ENCODE assay signal across 17 cellular contexts in the genomic region with DNA sequence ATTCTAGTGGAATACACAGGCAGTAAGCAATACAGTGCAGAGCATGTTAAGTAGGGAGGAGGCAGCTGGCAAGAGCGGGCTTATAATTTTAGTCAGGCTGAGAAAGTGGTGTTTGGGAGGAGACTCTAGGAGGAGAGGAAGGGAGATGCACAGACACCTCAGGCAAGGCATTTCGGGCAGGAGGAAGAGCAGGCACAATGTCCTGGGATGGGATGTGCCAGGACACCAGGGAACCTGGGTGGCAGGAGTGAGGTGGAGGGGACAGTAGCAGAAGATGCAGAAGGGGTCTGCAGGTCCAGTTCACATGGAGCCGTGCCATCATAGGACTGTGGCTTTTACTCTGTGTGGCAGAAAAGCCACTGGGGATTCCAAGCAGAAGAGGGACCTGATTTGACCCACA.
DNase-seq lines count a peak whose midpoint lies in the region; ATAC-seq and TF ChIP-seq lines count a peak whose summit lies in the region.
"Had no signal": no experiment of that assay in that cellular context is flagged by ENCODE, and none has a peak within 500 bp of the region (broad histone marks: within the 10 kb centered on the region; RNA-seq: fewer than 3 reads in every experiment).

No MANE protein-coding gene starts in this region.

- H3K36me3 Mint-ChIP-seq in type B pancreatic cell, result no peaks in the 10 kb centered on the region
- H3K36me3 Mint-ChIP-seq: CD4-positive, alpha-beta memory T cell had no signal

- H3K4me2 ChIP-seq in BLaER1 treated with 17β-estradiol and CSF1 and Interleukin-3, amounts not matched to agents 10 nM and 100 nM, result peak overlapping the region in 8 of 11 experiments; percentile 13 to 68 (median 52); a peak in 13 of 22 replicates

- H3K9me3 ChIP-seq in BLaER1 treated with 17β-estradiol and CSF1 and Interleukin-3, amounts not matched to agents 10 nM and 100 nM (replicated peaks in 1 of 11), result no peaks in the 10 kb centered on the region
- H3K9me3 ChIP-seq: HAP-1 had no signal

- H3K9me3 Mint-ChIP-seq in type B pancreatic cell, result peaks cover 4% of the 10 kb centered on the region
- H3K9me3 Mint-ChIP-seq: CD4-positive, alpha-beta memory T cell; HFFc6 had no signal

- no peak for ATAC-seq in HG03175 (IDR thresholded peaks at IDR 0.05; ENCODE audit: unreplicated experiment)

- H3K4me1 Mint-ChIP-seq in type B pancreatic cell (ENCODE audit: unreplicated experiment), result no peaks in the 10 kb centered on the region
- H3K4me1 Mint-ChIP-seq: CD4-positive, alpha-beta memory T cell had no signal

- no peak overlapping the region for H3K4me3 Mint-ChIP-seq in type B pancreatic cell
- H3K4me3 Mint-ChIP-seq: B cell; CD4-positive, alpha-beta memory T cell; HFFc6 had no signal

- H3K4me3 ChIP-seq in BLaER1 treated with 17β-estradiol and CSF1 and Interleukin-3, amounts not matched to agents 10 nM and 100 nM, result no peak overlapping the region
- H3K4me3 ChIP-seq in coronary artery, result no peak overlapping the region
- H3K4me3 ChIP-seq: HAP-1 had no signal

- TF ChIP-seq CTCF in coronary artery (IDR thresholded peaks at IDR 0.05) (no peak), type B pancreatic cell (conservative IDR thresholded peaks at IDR 0.05) (no peak)

- no peaks in the 10 kb centered on the region for H3K36me3 ChIP-seq in BLaER1 treated with 17β-estradiol and CSF1 and Interleukin-3, amounts not matched to agents 10 nM and 100 nM
- H3K36me3 ChIP-seq: HAP-1 had no signal

- no peak overlapping the region for H3K27ac ChIP-seq in BLaER1 treated with 17β-estradiol and CSF1 and Interleukin-3, amounts not matched to agents 10 nM and 100 nM
- no peak overlapping the region for H3K27ac ChIP-seq in coronary artery

- H3K27me3 Mint-ChIP-seq in type B pancreatic cell, result peaks cover 40% of the 10 kb centered on the region

- no peaks in the 10 kb centered on the region for H3K27me3 ChIP-seq in BLaER1 treated with 17β-estradiol and CSF1 and Interleukin-3, amounts not matched to agents 10 nM and 100 nM

- no peaks in the 10 kb centered on the region for H4K20me1 ChIP-seq in BLaER1 treated with 17β-estradiol and CSF1 and Interleukin-3, amounts not matched to agents 10 nM and 100 nM

- DNase-seq in coronary artery (ENCODE audit: low spot score) (peak; percentile 12), type B pancreatic cell (ENCODE audit: extremely low spot score, unreplicated experiment) (peak; percentile 31), NOMO-1 treated with DMSO at 0.1 percent for 48 hours (lab: John Stamatoyannopoulos, UW; ENCODE audit: unreplicated experiment) (no peak)
- DNase-seq in stimulated activated CD4-positive, alpha-beta T cell treated with anti-CD3 and anti-CD28 coated beads, Interleukin-2, amount 100 ng/mL, for 24 hours, result no peak
- DNase-seq: C1 segment of cervical spinal cord; Calu3; CD4-positive, alpha-beta memory T cell; COR-L47; DMS53; DMS79 treated with DMSO at 0.1 percent for 48 hours; GF-D8; GOT3; HFFc6 had no signal

- no peak overlapping the region for H3K27ac Mint-ChIP-seq in type B pancreatic cell
- H3K27ac Mint-ChIP-seq: B cell, HFFc6 had no signal

- no peak overlapping the region for H3K9ac ChIP-seq in BLaER1 treated with 17β-estradiol and CSF1 and Interleukin-3, amounts not matched to agents 10 nM and 100 nM

- H3K4me1 ChIP-seq in BLaER1 treated with 17β-estradiol and CSF1 and Interleukin-3, amounts not matched to agents 10 nM and 100 nM, result peaks cover 0 to 22% (median 11%) of the 10 kb centered on the region in 10 experiments; a peak in 17 of 20 replicates
- H3K4me1 ChIP-seq: HAP-1 had no signal

Comparison
In these comparisons a context has a peak if more than half of its experiments do, and no peak if none do; other contexts are left out.
1. DNase-seq: peak in coronary artery (single experiment) and type B pancreatic cell (single experiment); none in NOMO-1 treated with DMSO at 0.1 percent for 48 hours (single experiment) and stimulated activated CD4-positive, alpha-beta T cell treated with anti-CD3 and anti-CD28 coated beads, Interleukin-2, amount 100 ng/mL, for 24 hours (0 of 2).